30 cellular contexts compared by ENCODE assay signal in the genomic region with DNA sequence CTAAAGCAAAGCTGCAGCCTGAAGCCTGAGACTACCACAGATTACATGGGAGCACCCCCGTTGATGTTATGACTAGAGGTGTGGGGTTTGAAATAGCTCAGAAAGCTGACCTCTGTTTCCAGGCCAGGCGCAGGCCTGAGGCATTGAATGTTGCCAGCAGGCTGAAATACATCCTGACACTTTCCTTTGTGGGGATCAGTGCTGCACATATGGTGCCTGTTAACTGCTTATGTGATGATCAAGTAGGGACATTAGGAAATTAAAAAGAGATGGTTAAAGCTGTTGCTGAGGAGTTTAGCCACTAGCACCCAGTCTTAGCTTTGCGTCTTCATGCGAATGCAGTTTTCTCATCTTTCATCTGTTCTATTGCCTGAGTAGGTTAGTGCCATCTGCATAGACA.
"Had no signal": no experiment of that assay in that cellular context is flagged by ENCODE, and none has a peak within 500 bp of the region (broad histone marks: within the 10 kb centered on the region; RNA-seq: fewer than 3 reads in every experiment).

No MANE protein-coding gene starts in this region.

- H3K36me3 Mint-ChIP-seq: activated CD4-positive, alpha-beta memory T cell treated with anti-CD3 and anti-CD28 coated beads for 36 hours; activated CD8-positive, alpha-beta memory T cell treated with anti-CD3 and anti-CD28 coated beads, Interleukin-2, amount 10 ng/mL, durations not matched to agents 7 days and 5 days; activated naive CD4-positive, alpha-beta T cell treated with anti-CD3 and anti-CD28 coated beads, Interleukin-2, amount 50 U/mL, for 24 hours; activated naive CD8-positive, alpha-beta T cell treated with anti-CD3 and anti-CD28 coated beads for 36 hours; WTC11 had no signal

- H3K36me3 ChIP-seq: adrenal gland, esophagus squamous epithelium, heart left ventricle had no signal

- H3K27ac ChIP-seq: adrenal gland, body of pancreas, epithelial cell of prostate, esophagus squamous epithelium, heart left ventricle, hepatocyte had no signal

- DNase-seq: activated CD4-positive, alpha-beta memory T cell treated with anti-CD3 and anti-CD28 coated beads for 36 hours; activated CD4-positive, alpha-beta T cell treated with anti-CD3 and anti-CD28 coated beads for 1 hour; activated CD4-positive, alpha-beta T cell treated with anti-CD3 and anti-CD28 coated beads for 48 hours; activated CD8-positive, alpha-beta memory T cell treated with anti-CD3 and anti-CD28 coated beads, Interleukin-2, amount 10 ng/mL, durations not matched to agents 7 days and 5 days; activated CD8-positive, alpha-beta memory T cell treated with anti-CD3 and anti-CD28 coated beads, Interleukin-2, amount 50 U/mL, for 4 hours; activated CD8-positive, alpha-beta T cell treated with anti-CD3 and anti-CD28 coated beads, Interleukin-2, amount 10 ng/mL, durations not matched to agents 7 days and 5 days; activated effector memory CD4-positive, alpha-beta T cell treated with anti-CD3 and anti-CD28 coated beads, Interleukin-2, amount 50 U/mL, for 16 hours; activated naive CD4-positive, alpha-beta T cell treated with anti-CD3 and anti-CD28 coated beads for 36 hours; activated naive CD8-positive, alpha-beta T cell treated with anti-CD3 and anti-CD28 coated beads for 36 hours; activated naive CD8-positive, alpha-beta T cell treated with anti-CD3 and anti-CD28 coated beads, Interleukin-2, amount 50 U/mL, for 24 hours; activated T-cell treated with anti-CD3 and anti-CD28 coated beads, Interleukin-2, amount 50 U/mL, for 1 hour; activated T-cell treated with anti-CD3 and anti-CD28 coated beads, Interleukin-2, amount 50 U/mL, for 48 hours; adrenal gland; amygdala; aorta; body of pancreas; caudate nucleus; cortex of kidney; dermis blood vessel endothelial cell; effector CD4-positive, alpha-beta T cell; effector memory CD8-positive, alpha-beta T cell; esophagus squamous epithelium; heart left ventricle; T-helper 2 cell had no signal

- H3K4me1 ChIP-seq: adrenal gland, body of pancreas, esophagus squamous epithelium, heart left ventricle had no signal

- H3K27ac Mint-ChIP-seq: activated CD4-positive, alpha-beta memory T cell treated with anti-CD3 and anti-CD28 coated beads for 36 hours; activated CD8-positive, alpha-beta memory T cell treated with anti-CD3 and anti-CD28 coated beads, Interleukin-2, amount 10 ng/mL, durations not matched to agents 7 days and 5 days; activated CD8-positive, alpha-beta T cell treated with anti-CD3 and anti-CD28 coated beads, Interleukin-2, amount 10 ng/mL, durations not matched to agents 7 days and 5 days; activated naive CD4-positive, alpha-beta T cell treated with anti-CD3 and anti-CD28 coated beads for 36 hours; activated naive CD4-positive, alpha-beta T cell treated with anti-CD3 and anti-CD28 coated beads, Interleukin-2, amount 50 U/mL, for 24 hours; activated naive CD8-positive, alpha-beta T cell treated with anti-CD3 and anti-CD28 coated beads for 36 hours; activated naive CD8-positive, alpha-beta T cell treated with anti-CD3 and anti-CD28 coated beads, Interleukin-2, amount 50 U/mL, for 24 hours; activated T-helper 1 cell treated with anti-CD3 and anti-CD28 coated beads, Interleukin-12 subunit alpha, Interleukin-12 subunit beta, Interleukin-2, Interleukin-4 antibody, amounts not matched to agents 30 ng/mL and 10 ng/mL and 1 ng/mL, durations not matched to agents 14 hours and 24 hours and 36 hours; activated T-helper 2 cell treated with anti-CD3 and anti-CD28 coated beads, Interferon-gamma antibody, Interleukin-2, Interleukin-4, amounts not matched to agents 10 μg/mL and 5 μg/mL and 100 μg/mL, durations not matched to agents 14 hours and 24 hours and 36 hours; effector memory CD8-positive, alpha-beta T cell; WTC11 had no signal

- H3K27me3 ChIP-seq: adrenal gland, body of pancreas, esophagus squamous epithelium, heart left ventricle, hepatocyte had no signal

- H3K4me1 Mint-ChIP-seq: activated CD8-positive, alpha-beta memory T cell treated with anti-CD3 and anti-CD28 coated beads, Interleukin-2, amount 10 ng/mL, durations not matched to agents 7 days and 5 days; activated naive CD4-positive, alpha-beta T cell treated with anti-CD3 and anti-CD28 coated beads, Interleukin-2, amount 50 U/mL, for 24 hours; activated naive CD8-positive, alpha-beta T cell treated with anti-CD3 and anti-CD28 coated beads for 36 hours had no signal

- H3K9me3 Mint-ChIP-seq: activated CD4-positive, alpha-beta memory T cell treated with anti-CD3 and anti-CD28 coated beads for 36 hours; activated naive CD4-positive, alpha-beta T cell treated with anti-CD3 and anti-CD28 coated beads for 36 hours; activated naive CD4-positive, alpha-beta T cell treated with anti-CD3 and anti-CD28 coated beads, Interleukin-2, amount 50 U/mL, for 24 hours; activated naive CD8-positive, alpha-beta T cell treated with anti-CD3 and anti-CD28 coated beads for 36 hours; activated naive CD8-positive, alpha-beta T cell treated with anti-CD3 and anti-CD28 coated beads, Interleukin-2, amount 50 U/mL, for 24 hours; activated T-helper 1 cell treated with anti-CD3 and anti-CD28 coated beads, Interleukin-12 subunit alpha, Interleukin-12 subunit beta, Interleukin-2, Interleukin-4 antibody, amounts not matched to agents 30 ng/mL and 10 ng/mL and 1 ng/mL, durations not matched to agents 14 hours and 24 hours and 36 hours; activated T-helper 2 cell treated with anti-CD3 and anti-CD28 coated beads, Interferon-gamma antibody, Interleukin-2, Interleukin-4, amounts not matched to agents 10 μg/mL and 5 μg/mL and 100 μg/mL, durations not matched to agents 14 hours and 24 hours and 36 hours; WTC11 had no signal

- H3K27me3 Mint-ChIP-seq: activated CD4-positive, alpha-beta memory T cell treated with anti-CD3 and anti-CD28 coated beads for 36 hours; activated CD8-positive, alpha-beta memory T cell treated with anti-CD3 and anti-CD28 coated beads, Interleukin-2, amount 10 ng/mL, durations not matched to agents 7 days and 5 days; activated naive CD4-positive, alpha-beta T cell treated with anti-CD3 and anti-CD28 coated beads, Interleukin-2, amount 50 U/mL, for 24 hours; activated naive CD8-positive, alpha-beta T cell treated with anti-CD3 and anti-CD28 coated beads for 36 hours; effector memory CD8-positive, alpha-beta T cell had no signal

- H3K4me3 Mint-ChIP-seq: activated CD4-positive, alpha-beta memory T cell treated with anti-CD3 and anti-CD28 coated beads for 36 hours; activated CD8-positive, alpha-beta memory T cell treated with anti-CD3 and anti-CD28 coated beads, Interleukin-2, amount 10 ng/mL, durations not matched to agents 7 days and 5 days; activated CD8-positive, alpha-beta T cell treated with anti-CD3 and anti-CD28 coated beads, Interleukin-2, amount 10 ng/mL, durations not matched to agents 7 days and 5 days; activated naive CD4-positive, alpha-beta T cell treated with anti-CD3 and anti-CD28 coated beads for 36 hours; activated naive CD4-positive, alpha-beta T cell treated with anti-CD3 and anti-CD28 coated beads, Interleukin-2, amount 50 U/mL, for 24 hours; activated naive CD8-positive, alpha-beta T cell treated with anti-CD3 and anti-CD28 coated beads for 36 hours; activated naive CD8-positive, alpha-beta T cell treated with anti-CD3 and anti-CD28 coated beads, Interleukin-2, amount 50 U/mL, for 24 hours; activated T-helper 1 cell treated with anti-CD3 and anti-CD28 coated beads, Interleukin-12 subunit alpha, Interleukin-12 subunit beta, Interleukin-2, Interleukin-4 antibody, amounts not matched to agents 30 ng/mL and 10 ng/mL and 1 ng/mL, durations not matched to agents 14 hours and 24 hours and 36 hours; effector memory CD8-positive, alpha-beta T cell; WTC11 had no signal

- H3K4me3 ChIP-seq: adrenal gland, body of pancreas, esophagus squamous epithelium, heart left ventricle, hepatocyte had no signal

- H3K9me3 ChIP-seq: adrenal gland, body of pancreas, esophagus squamous epithelium, heart left ventricle had no signal

- ATAC-seq: activated CD8-positive, alpha-beta memory T cell treated with anti-CD3 and anti-CD28 coated beads, Interleukin-2, amount 10 ng/mL, durations not matched to agents 7 days and 5 days; activated CD8-positive, alpha-beta T cell treated with anti-CD3 and anti-CD28 coated beads, Interleukin-2, amount 10 ng/mL, durations not matched to agents 7 days and 5 days; activated naive CD8-positive, alpha-beta T cell treated with anti-CD3 and anti-CD28 coated beads, Interleukin-2, amount 50 U/mL, for 24 hours; body of pancreas; effector memory CD8-positive, alpha-beta T cell; heart left ventricle; WTC11 had no signal
